Comparison of ENCODE assay signal across 8 cellular contexts in the genomic region with DNA sequence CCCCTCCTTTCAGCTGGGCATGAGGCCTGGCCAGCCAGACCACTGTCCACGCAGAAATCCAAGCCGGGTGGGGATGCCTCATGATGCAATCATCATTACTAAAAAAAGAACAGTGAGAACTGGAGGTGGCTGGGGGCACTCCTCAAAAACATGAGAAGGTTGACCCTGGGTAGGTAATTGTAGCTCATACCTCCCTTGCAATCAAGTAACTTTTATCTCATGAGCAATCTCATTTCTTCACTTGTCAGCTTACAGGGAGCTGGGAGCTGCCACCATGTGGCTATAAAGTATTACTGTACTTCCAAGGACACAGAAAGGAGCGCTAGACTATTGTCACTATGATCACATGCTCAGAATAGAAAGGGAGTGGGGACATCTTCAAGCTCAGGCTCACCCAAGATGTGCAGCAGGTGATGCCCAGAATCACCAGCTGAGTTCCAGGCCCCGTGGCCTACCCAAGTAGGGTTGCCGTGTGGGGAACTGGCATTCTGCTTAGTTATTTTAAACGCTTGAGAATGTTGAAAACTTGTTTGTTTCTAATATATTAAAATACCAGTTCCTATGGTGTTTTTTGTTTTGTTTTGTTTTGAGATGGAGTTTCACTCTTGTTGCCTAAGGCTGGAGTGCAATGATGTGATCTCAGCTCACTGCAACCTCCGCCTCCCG. TPM values are rescaled to one million over a fixed set of nuclear protein-coding genes. Genes with fewer than 3 reads are reported as not detected.
A peak's percentile ranks its signal among the peaks of the same experiment; 100 is the strongest.
DNase-seq lines count a peak whose midpoint lies in the region; ATAC-seq and TF ChIP-seq lines count a peak whose summit lies in the region.

No MANE protein-coding gene starts in this region.

- WGBS in ovary, 3 donors, result 83 to 84% (median 83%) methylated on average over 8 of the region's 8 CpGs

- H3K27me3 ChIP-seq in ovary, result no peaks in the 10 kb centered on the region

- H3K4me1 ChIP-seq in ovary (ENCODE audit: insufficient read depth), result no peaks in the 10 kb centered on the region

- no peak overlapping the region for H3K27ac ChIP-seq in ovary

- no peaks in the 10 kb centered on the region for H3K36me3 ChIP-seq in ovary

- ATAC-seq in HG03280 (IDR thresholded peaks at IDR 0.05; ENCODE audit: unreplicated experiment), result no peak

- no peak for TF ChIP-seq EP300 in ovary (IDR thresholded peaks at IDR 0.05)

- TF ChIP-seq POLR2A in ovary (IDR thresholded peaks at IDR 0.05), result no peak

- H3K4me3 ChIP-seq in cardiac fibroblast (replicated peaks in 1 of 2; ENCODE audit: low read depth in 2 of 2, low read length in 2 of 2) (no peak overlapping the region), ovary (no peak overlapping the region)

- DNase-seq in NCI-H2196 (lab: John Stamatoyannopoulos, UW; ENCODE audit: unreplicated experiment), result peak; percentile 47
- no peak for DNase-seq in NCI-H2196 treated with DMSO at 0.1 percent for 48 hours (lab: John Stamatoyannopoulos, UW; ENCODE audit: unreplicated experiment)
- peak; percentile 34 for DNase-seq in NCI-H510A (lab: John Stamatoyannopoulos, UW)
- peak in 1 of 2 donors; percentile 10 for DNase-seq in cardiac fibroblast (ENCODE audit: low read depth in 2 of 2)
- DNase-seq in putamen (ENCODE audit: low spot score), result peak; percentile 60
- no peak for DNase-seq in NCI-H187 (lab: John Stamatoyannopoulos, UW)
- no peak for DNase-seq in ovary

- intact Hi-C loops in ovary (cut with DNase I), result no loop called here

- peak; percentile 5 for TF ChIP-seq CTCF in cardiac fibroblast (IDR thresholded peaks at IDR 0.05; ENCODE audit: low read depth, low read length)
- no peak for TF ChIP-seq CTCF in ovary (IDR thresholded peaks at IDR 0.05)

- no peaks in the 10 kb centered on the region for H3K9me3 ChIP-seq in ovary

RNA-seq across cellular contexts. Expression of a gene that starts 3.0 kb away (rescaled TPM):
- under 1 TPM; 0.12 to 0.84 (median 0.41) TPM for total RNA-seq in ovary
- under 1 TPM; 0.22 to 0.52 TPM for polyA plus RNA-seq in ovary

RNA-seq across cellular contexts. Expression of a gene that starts 15.1 kb away (rescaled TPM):
- total RNA-seq in ovary, result 10 to 100 TPM in 3 of 7 donors, 1 to 10 TPM in 4; 3.7 to 16.7 (median 9.4) TPM
- polyA plus RNA-seq in ovary, result 10 to 100 TPM in 1 of 2 donors, 1 to 10 TPM in 1; 5.2 to 12.0 TPM

RNA-seq across cellular contexts. Expression of a gene that starts 15.2 kb away (rescaled TPM):
- total RNA-seq in ovary, result 1 to 10 TPM; 4.7 to 8.2 (median 6.0) TPM
- polyA plus RNA-seq in ovary, result 1 to 10 TPM; 4.1 to 9.8 TPM

RNA-seq across cellular contexts. Expression of a gene that starts 21.8 kb away (rescaled TPM):
- total RNA-seq in ovary, result 1 to 10 TPM in 2 of 7 donors, under 1 TPM in 5; 0.48 to 1.9 (median 0.72) TPM
- polyA plus RNA-seq in ovary, result 1 to 10 TPM in 1 of 2 donors, under 1 TPM in 1; 0.70 to 1.2 TPM

Comparison
In these comparisons a context has a peak if more than half of its experiments do, and no peak if none do; other contexts are left out.
1. DNase-seq: peak in NCI-H2196 (single experiment), NCI-H510A (single experiment) and putamen (single experiment); none in NCI-H2196 treated with DMSO at 0.1 percent for 48 hours (single experiment), NCI-H187 (0 of 2) and ovary (0 of 5).